In genomic region chr13:97225533-97225932, GRCh38 we compare ENCODE assay signal across 8 cellular contexts. TPM values are rescaled to one million over a fixed set of nuclear protein-coding genes. Genes with fewer than 3 reads are reported as not detected.
A peak's percentile ranks its signal among the peaks of the same experiment; 100 is the strongest.
DNase-seq lines count a peak whose midpoint lies in the region; ATAC-seq and TF ChIP-seq lines count a peak whose summit lies in the region.

No MANE protein-coding gene starts in this region.

- H4K20me1 ChIP-seq in PC-9 (ENCODE audit: insufficient read depth), result peaks cover 50% of the 10 kb centered on the region

- CTCF ChIA-PET in CD8-positive, alpha-beta T cell (lab: Charles Lee), result interaction anchor here (1.0 to 1.3 kb wide), 3 partner anchors 11 to 116 kb away, joined by 4 to 8 read pairs (median 4); no protein-coding TSS in a partner anchor
- CTCF ChIA-PET in PC-9 (lab: Charles Lee), result no interaction called here

- peak overlapping the region; percentile 76 for H3K4me3 ChIP-seq in CD8-positive, alpha-beta T cell (ENCODE audit: low read depth, low read length)
- peak overlapping the region; percentile 81 for H3K4me3 ChIP-seq in PC-9

- no peaks in the 10 kb centered on the region for H3K9me3 ChIP-seq in CD8-positive, alpha-beta T cell (ENCODE audit: low read length)
- H3K9me3 ChIP-seq in PC-9 (ENCODE audit: insufficient read depth, low read depth), result no peaks in the 10 kb centered on the region

- DNase-seq in CD8-positive, alpha-beta T cell, result peak in 1 of 7 experiments; percentile 20
- DNase-seq in PC-9, result no peak
- DNase-seq in epithelial cell of prostate (ENCODE audit: low read depth, low spot score), result no peak
- peak; percentile 41 for DNase-seq in pons (ENCODE audit: low spot score)
- no peak for DNase-seq in SK-N-DZ (ENCODE audit: low spot score)
- no peak for DNase-seq in COR-L47 (lab: John Stamatoyannopoulos, UW)
- no peak for DNase-seq in DMS 273 treated with DMSO at 0.1 percent for 48 hours (lab: John Stamatoyannopoulos, UW)

- intact Hi-C loops in CD8-positive, alpha-beta T cell (cut with DNase I, micrococcal nuclease), result loop anchor here (10.0 kb wide), 3 partner anchors 749 to 1551 kb away; partner anchors contain the start of genes DNAJC3 (in 1 of the 2) and STK24 (in 1 of the 2)
- intact Hi-C loops in PC-9 (cut with micrococcal nuclease; ENCODE audit: unreplicated experiment), result loop anchor here (2.0 to 10.0 kb wide), 2 partner anchors 207 to 339 kb away; no protein-coding TSS in a partner anchor

- H3K4me1 Mint-ChIP-seq in CD8-positive, alpha-beta T cell (ENCODE audit: low read depth), result peaks cover 63% of the 10 kb centered on the region

- no peak for ATAC-seq in CD8-positive, alpha-beta T cell
- ATAC-seq in HG02678 (IDR thresholded peaks at IDR 0.05; ENCODE audit: unreplicated experiment), result no peak

- no peak for TF ChIP-seq CTCF in CD8-positive, alpha-beta T cell (IDR thresholded peaks at IDR 0.05)
- no peak for TF ChIP-seq CTCF in PC-9 (conservative IDR thresholded peaks at IDR 0.05)

- H3K27ac Mint-ChIP-seq in CD8-positive, alpha-beta T cell, result peak overlapping the region; percentile 93

- H3K36me3 Mint-ChIP-seq in CD8-positive, alpha-beta T cell, result peaks cover 22% of the 10 kb centered on the region

- peaks cover 48% of the 10 kb centered on the region for H3F3A ChIP-seq in PC-9 (ENCODE audit: insufficient read depth, low read depth)

- H3K9me2 ChIP-seq in PC-9 (ENCODE audit: insufficient read depth), result no peaks in the 10 kb centered on the region

- peak overlapping the region; percentile 95 for H3K4me2 ChIP-seq in PC-9

- H3K79me2 ChIP-seq in PC-9 (ENCODE audit: low read depth), result peaks cover 91% of the 10 kb centered on the region

- no peak overlapping the region for H2AFZ ChIP-seq in PC-9

- peak overlapping the region; percentile 81 for H3K27ac ChIP-seq in CD8-positive, alpha-beta T cell (ENCODE audit: low read depth, low read length)
- H3K27ac ChIP-seq in PC-9 (peak overlapping the region; percentile 85), epithelial cell of prostate (peak overlapping the region; percentile 76)

- no peaks in the 10 kb centered on the region for H3K27me3 Mint-ChIP-seq in CD8-positive, alpha-beta T cell (ENCODE audit: low read depth)

- BruUV-seq in PC-9 (replicated peaks; lab: Mats Ljungman, UMichigan), result no TSS peak

- peak overlapping the region; percentile 88 for H3K4me3 Mint-ChIP-seq in CD8-positive, alpha-beta T cell

- H3K36me3 ChIP-seq in CD8-positive, alpha-beta T cell (ENCODE audit: insufficient read depth, low read length), result no peaks in the 10 kb centered on the region
- H3K36me3 ChIP-seq in PC-9 (ENCODE audit: low read depth), result peaks cover 55% of the 10 kb centered on the region

- POLR2A ChIA-PET in CD8-positive, alpha-beta T cell (lab: Charles Lee), result interaction anchor here (0.6 to 2.9 kb wide), 4 partner anchors 10 to 208 kb away, joined by 3 to 15 read pairs (median 5); partner anchors contain the start of gene RAP2A
- POLR2A ChIA-PET in PC-9 (lab: Charles Lee; ENCODE audit: unreplicated experiment), result no interaction called here

- no peaks in the 10 kb centered on the region for H3K27me3 ChIP-seq in CD8-positive, alpha-beta T cell (ENCODE audit: insufficient read depth, low read length)
- no peaks in the 10 kb centered on the region for H3K27me3 ChIP-seq in PC-9 (ENCODE audit: insufficient read depth, low read depth)

- H3K9me3 Mint-ChIP-seq in CD8-positive, alpha-beta T cell, result no peaks in the 10 kb centered on the region

- H3K4me1 ChIP-seq in CD8-positive, alpha-beta T cell (ENCODE audit: insufficient read depth, low read length), result peaks cover 49% of the 10 kb centered on the region
- H3K4me1 ChIP-seq in PC-9 (replicated peaks; ENCODE audit: insufficient read depth), result peaks cover 55% of the 10 kb centered on the region

RNA-seq across cellular contexts. Expression of gene MBNL2, which starts 3.4 kb away (rescaled TPM):
- 10 to 100 TPM; 31.2 to 33.2 TPM for total RNA-seq in CD8-positive, alpha-beta T cell
- 57.7 and 91.3 TPM in 2 replicates for total RNA-seq in PC-9 (2021)
- 18.6 and 21.7 TPM in 2 replicates for polyA plus RNA-seq in SK-N-DZ (2014; cell fraction: cytosol; rRNA removed)
- polyA plus RNA-seq in SK-N-DZ (2014; cell fraction: nucleus; rRNA removed), result 28.6 and 35.0 TPM in 2 replicates
